ENCODE assay signal across 1 cellular context in the genomic region with DNA sequence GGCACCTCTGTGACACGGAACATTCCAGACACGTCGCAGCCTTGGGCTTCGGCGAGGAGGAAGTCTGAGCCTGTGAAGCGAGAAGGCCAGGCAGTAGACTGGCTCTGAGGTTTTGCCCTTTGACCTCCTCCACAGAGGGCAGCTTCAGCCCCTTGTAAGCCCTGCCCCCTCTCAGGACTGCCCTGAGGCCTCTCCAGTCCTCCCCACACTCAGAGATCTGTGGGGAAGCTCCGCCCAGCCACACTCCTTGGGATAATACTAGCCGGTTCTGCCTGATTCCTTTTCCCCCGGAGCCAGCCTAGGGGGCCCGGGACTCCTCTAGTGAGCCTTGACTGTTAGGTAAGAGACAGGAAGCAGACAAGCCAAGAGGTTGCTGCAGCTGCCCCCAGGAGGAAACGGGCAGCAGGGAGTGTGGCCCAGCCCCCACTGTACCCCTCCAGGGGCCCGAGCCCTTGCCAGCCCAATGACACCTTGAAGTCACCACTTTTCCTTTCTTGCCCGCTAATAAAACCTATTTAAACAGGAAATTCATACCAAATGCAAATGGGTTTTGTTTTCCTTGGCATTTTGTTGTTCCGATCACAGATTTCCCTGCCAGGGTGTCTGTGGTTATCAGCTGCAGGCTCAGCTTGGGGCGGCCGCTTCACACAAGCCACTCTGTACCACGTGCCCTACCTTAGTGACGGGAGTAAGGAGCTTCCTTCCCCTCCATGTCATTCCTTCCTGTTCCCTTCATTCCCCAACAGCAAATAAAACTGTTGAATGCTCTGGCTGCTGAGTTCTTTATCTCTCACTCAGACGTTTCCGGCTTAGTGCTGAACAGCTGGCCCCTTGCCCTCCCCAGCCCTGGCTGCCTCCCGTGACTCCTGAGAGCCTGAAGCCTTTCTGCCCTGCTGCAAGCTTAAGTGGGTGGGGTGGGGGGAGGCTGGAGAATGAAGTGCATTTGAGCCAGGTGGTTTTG.
TF ChIP-seq lines count a peak whose summit lies in the region.

No MANE protein-coding gene starts in this region.

TF ChIP-seq in GM12878, 131 proteins besides CTCF, POLR2A, EP300 and RAD21 (continued from another document and continues in another):
- TF ChIP-seq ZBTB4 (CRISPR knock-in tag; IDR thresholded peaks at IDR 0.05) (no peak), MTA2 (IDR thresholded peaks at IDR 0.05; ENCODE audit: low read depth) (no peak; the same call in 1 of the 2 replicates), ZNF384 (IDR thresholded peaks at IDR 0.05; ENCODE audit: borderline replicate concordance, low read depth, low read length) (no peak), KDM1A (IDR thresholded peaks at IDR 0.05; ENCODE audit: borderline replicate concordance) (no peak), RAD51 (IDR thresholded peaks at IDR 0.05) (peak; percentile 84), HDAC2 (IDR thresholded peaks at IDR 0.05) (no peak), USF1 (IDR thresholded peaks at IDR 0.05; ENCODE audit: borderline replicate concordance, extremely low read length, insufficient read depth, low read depth, low read length) (peak; percentile 53), HCFC1 (IDR thresholded peaks at IDR 0.05; ENCODE audit: low read length) (no peak), KAT2A (conservative IDR thresholded peaks at IDR 0.05; ENCODE audit: control insufficient read depth, low read depth, low read length) (no peak), EED (IDR thresholded peaks at IDR 0.05; ENCODE audit: low read depth) (peak; percentile 44), MYB (IDR thresholded peaks at IDR 0.05; ENCODE audit: borderline replicate concordance, low read depth, low read length) (no peak), RUNX3 (IDR thresholded peaks at IDR 0.05; ENCODE audit: low read length) (peak; percentile 53), SIN3A (IDR thresholded peaks at IDR 0.05; ENCODE audit: low read depth, low read length) (0 out of 2 replicates have a peak, but pooled peaks have one; percentile 49), MAX (IDR thresholded peaks at IDR 0.05; ENCODE audit: low read depth, low read length) (peak; percentile 27; the same call in 1 of the 2 replicates), POLR2AphosphoS5 (IDR thresholded peaks at IDR 0.05; ENCODE audit: low read length) (peak; percentile 44; the same call in 1 of the 2 replicates), NR2C2 (IDR thresholded peaks at IDR 0.05; ENCODE audit: borderline replicate concordance, control insufficient read depth, insufficient read length, low read depth) (no peak), TCF7 (IDR thresholded peaks at IDR 0.05; ENCODE audit: borderline replicate concordance) (peak; percentile 22; the same call in 1 of the 2 replicates), SMC3 (IDR thresholded peaks at IDR 0.05; ENCODE audit: borderline replicate concordance, low read length) (no peak; the same call in 1 of the 2 replicates), CREM (IDR thresholded peaks at IDR 0.05; ENCODE audit: low read depth) (peak; percentile 15; the same call in 1 of the 2 replicates), BACH1 (IDR thresholded peaks at IDR 0.05; ENCODE audit: borderline replicate concordance) (no peak), RELB (IDR thresholded peaks at IDR 0.05; ENCODE audit: low read depth) (peak; percentile 54; the same call in 1 of the 2 replicates), PML (IDR thresholded peaks at IDR 0.05; ENCODE audit: low read length) (no peak), TAF1 (IDR thresholded peaks at IDR 0.05; ENCODE audit: borderline replicate concordance, low read depth, low read length) (0 out of 2 replicates have a peak, but pooled peaks have one; percentile 17), FOS (IDR thresholded peaks at IDR 0.05; ENCODE audit: borderline replicate concordance, extremely low read depth, insufficient read length) (no peak), BRCA1 (IDR thresholded peaks at IDR 0.05; ENCODE audit: low read depth, low read length) (no peak), USF2 (IDR thresholded peaks at IDR 0.05; ENCODE audit: borderline replicate concordance, low read depth, low read length) (peak; percentile 43), MXI1 (IDR thresholded peaks at IDR 0.05; ENCODE audit: low read depth, low read length) (peak; percentile 49; the same call in 1 of the 2 replicates), ZNF207 (IDR thresholded peaks at IDR 0.05; ENCODE audit: borderline replicate concordance) (no peak), ZNF24 (IDR thresholded peaks at IDR 0.05) (no peak), TCF3 (IDR thresholded peaks at IDR 0.05; ENCODE audit: borderline replicate concordance, insufficient read depth, low read depth, low read length) (peak; percentile 82; the same call in 1 of the 2 replicates), NR2F1 (conservative IDR thresholded peaks at IDR 0.05) (peak; percentile 81), WRNIP1 (IDR thresholded peaks at IDR 0.05; ENCODE audit: borderline replicate concordance, low read depth, low read length) (no peak), CBFB (IDR thresholded peaks at IDR 0.05; ENCODE audit: low read depth) (0 out of 2 replicates have a peak, but pooled peaks have one; percentile 17), DPF2 (IDR thresholded peaks at IDR 0.05) (0 out of 2 replicates have a peak, but pooled peaks have one; percentile 61), TARDBP (IDR thresholded peaks at IDR 0.05; ENCODE audit: borderline replicate concordance) (0 out of 2 replicates have a peak, but pooled peaks have one; percentile 21), RCOR1 (conservative IDR thresholded peaks at IDR 0.05; ENCODE audit: low read depth, low read length) (0 out of 2 replicates have a peak, but pooled peaks have one; percentile 25), BHLHE40 (IDR thresholded peaks at IDR 0.05; ENCODE audit: borderline replicate concordance in 1 of 2, low read depth in 2 of 2, low read length in 1 of 2) (peak; percentile 58 to 72; a peak in 3 of 4 replicates), NR2C1 (IDR thresholded peaks at IDR 0.05) (peak; percentile 75), SREBF2 (IDR thresholded peaks at IDR 0.05; ENCODE audit: low read length) (no peak)
- TF ChIP-seq, protein P1, sequence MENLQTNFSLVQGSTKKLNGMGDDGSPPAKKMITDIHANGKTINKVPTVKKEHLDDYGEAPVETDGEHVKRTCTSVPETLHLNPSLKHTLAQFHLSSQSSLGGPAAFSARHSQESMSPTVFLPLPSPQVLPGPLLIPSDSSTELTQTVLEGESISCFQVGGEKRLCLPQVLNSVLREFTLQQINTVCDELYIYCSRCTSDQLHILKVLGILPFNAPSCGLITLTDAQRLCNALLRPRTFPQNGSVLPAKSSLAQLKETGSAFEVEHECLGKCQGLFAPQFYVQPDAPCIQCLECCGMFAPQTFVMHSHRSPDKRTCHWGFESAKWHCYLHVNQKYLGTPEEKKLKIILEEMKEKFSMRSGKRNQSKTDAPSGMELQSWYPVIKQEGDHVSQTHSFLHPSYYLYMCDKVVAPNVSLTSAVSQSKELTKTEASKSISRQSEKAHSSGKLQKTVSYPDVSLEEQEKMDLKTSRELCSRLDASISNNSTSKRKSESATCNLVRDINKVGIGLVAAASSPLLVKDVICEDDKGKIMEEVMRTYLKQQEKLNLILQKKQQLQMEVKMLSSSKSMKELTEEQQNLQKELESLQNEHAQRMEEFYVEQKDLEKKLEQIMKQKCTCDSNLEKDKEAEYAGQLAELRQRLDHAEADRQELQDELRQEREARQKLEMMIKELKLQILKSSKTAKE (IDR thresholded peaks at IDR 0.05; ENCODE audit: low read depth, poor library complexity, severe bottlenecking) = no peak
- TF ChIP-seq, protein P2, sequence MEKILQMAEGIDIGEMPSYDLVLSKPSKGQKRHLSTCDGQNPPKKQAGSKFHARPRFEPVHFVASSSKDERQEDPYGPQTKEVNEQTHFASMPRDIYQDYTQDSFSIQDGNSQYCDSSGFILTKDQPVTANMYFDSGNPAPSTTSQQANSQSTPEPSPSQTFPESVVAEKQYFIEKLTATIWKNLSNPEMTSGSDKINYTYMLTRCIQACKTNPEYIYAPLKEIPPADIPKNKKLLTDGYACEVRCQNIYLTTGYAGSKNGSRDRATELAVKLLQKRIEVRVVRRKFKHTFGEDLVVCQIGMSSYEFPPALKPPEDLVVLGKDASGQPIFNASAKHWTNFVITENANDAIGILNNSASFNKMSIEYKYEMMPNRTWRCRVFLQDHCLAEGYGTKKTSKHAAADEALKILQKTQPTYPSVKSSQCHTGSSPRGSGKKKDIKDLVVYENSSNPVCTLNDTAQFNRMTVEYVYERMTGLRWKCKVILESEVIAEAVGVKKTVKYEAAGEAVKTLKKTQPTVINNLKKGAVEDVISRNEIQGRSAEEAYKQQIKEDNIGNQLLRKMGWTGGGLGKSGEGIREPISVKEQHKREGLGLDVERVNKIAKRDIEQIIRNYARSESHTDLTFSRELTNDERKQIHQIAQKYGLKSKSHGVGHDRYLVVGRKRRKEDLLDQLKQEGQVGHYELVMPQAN (conservative IDR thresholded peaks at IDR 0.05) = no peak
- TF ChIP-seq, protein P3, sequence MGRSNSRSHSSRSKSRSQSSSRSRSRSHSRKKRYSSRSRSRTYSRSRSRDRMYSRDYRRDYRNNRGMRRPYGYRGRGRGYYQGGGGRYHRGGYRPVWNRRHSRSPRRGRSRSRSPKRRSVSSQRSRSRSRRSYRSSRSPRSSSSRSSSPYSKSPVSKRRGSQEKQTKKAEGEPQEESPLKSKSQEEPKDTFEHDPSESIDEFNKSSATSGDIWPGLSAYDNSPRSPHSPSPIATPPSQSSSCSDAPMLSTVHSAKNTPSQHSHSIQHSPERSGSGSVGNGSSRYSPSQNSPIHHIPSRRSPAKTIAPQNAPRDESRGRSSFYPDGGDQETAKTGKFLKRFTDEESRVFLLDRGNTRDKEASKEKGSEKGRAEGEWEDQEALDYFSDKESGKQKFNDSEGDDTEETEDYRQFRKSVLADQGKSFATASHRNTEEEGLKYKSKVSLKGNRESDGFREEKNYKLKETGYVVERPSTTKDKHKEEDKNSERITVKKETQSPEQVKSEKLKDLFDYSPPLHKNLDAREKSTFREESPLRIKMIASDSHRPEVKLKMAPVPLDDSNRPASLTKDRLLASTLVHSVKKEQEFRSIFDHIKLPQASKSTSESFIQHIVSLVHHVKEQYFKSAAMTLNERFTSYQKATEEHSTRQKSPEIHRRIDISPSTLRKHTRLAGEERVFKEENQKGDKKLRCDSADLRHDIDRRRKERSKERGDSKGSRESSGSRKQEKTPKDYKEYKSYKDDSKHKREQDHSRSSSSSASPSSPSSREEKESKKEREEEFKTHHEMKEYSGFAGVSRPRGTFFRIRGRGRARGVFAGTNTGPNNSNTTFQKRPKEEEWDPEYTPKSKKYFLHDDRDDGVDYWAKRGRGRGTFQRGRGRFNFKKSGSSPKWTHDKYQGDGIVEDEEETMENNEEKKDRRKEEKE (IDR thresholded peaks at IDR 0.05) = no peak
